Comparison of ENCODE assay signal across 18 cellular contexts in genomic region chr3:72270730-72271129, GRCh38.
DNase-seq lines count a peak whose midpoint lies in the region; ATAC-seq, FAIRE-seq and TF ChIP-seq lines count a peak whose summit lies in the region.
"Had no signal": no experiment of that assay in that cellular context is flagged by ENCODE, and none has a peak within 500 bp of the region (broad histone marks: within the 10 kb centered on the region; RNA-seq: fewer than 3 reads in every experiment).

No MANE protein-coding gene starts in this region.

- H3K27me3 ChIP-seq in GM23248 (replicated peaks; ENCODE audit: insufficient read depth) (no peaks in the 10 kb centered on the region), GM12878 (replicated peaks in 1 of 2; ENCODE audit: control insufficient read depth in 2 of 2, insufficient read depth in 2 of 2, low read length in 1 of 2) (no peaks in the 10 kb centered on the region), liver (ENCODE audit: control insufficient read depth in 4 of 4, insufficient read depth in 4 of 4, low read length in 3 of 4) (no peaks in the 10 kb centered on the region), testis (no peaks in the 10 kb centered on the region)
- H3K27me3 ChIP-seq: right atrium auricular region, SJCRH30 had no signal

- in situ Hi-C loops in GM23248 (cut with MboI) = loop anchor here (25.0 kb wide), 1 partner anchor 558 kb away; no protein-coding TSS in a partner anchor
- in situ Hi-C loops in GM12878 (cut with MboI) = no loop called here

- H4K20me1 ChIP-seq in GM23248 (ENCODE audit: insufficient read depth) (no peaks in the 10 kb centered on the region), GM12878 (ENCODE audit: control insufficient read depth, insufficient read depth) (no peaks in the 10 kb centered on the region)

- H3K27ac ChIP-seq in GM23248 = peak overlapping the region; percentile 47; the same call in 1 of the 2 replicates
- H3K27ac ChIP-seq in GM12878 (ENCODE audit: control insufficient read depth, insufficient read depth) = no peak overlapping the region
- H3K27ac ChIP-seq in liver (ENCODE audit: low read depth in 1 of 2, low read length in 2 of 2) = peak overlapping the region; percentile 49 to 95
- peak overlapping the region; percentile 52 to 74 for H3K27ac ChIP-seq in testis
- H3K27ac ChIP-seq: SJCRH30 had no signal

- DNase-seq in GM23248 = no peak
- no peak for DNase-seq in GM12878 (ENCODE audit: low read depth, low spot score)
- DNase-seq in testis = no peak
- no peak for DNase-seq in DMS53 treated with DMSO at 0.1 percent for 48 hours (lab: John Stamatoyannopoulos, UW; ENCODE audit: unreplicated experiment)
- no peak for DNase-seq in occipital lobe (lab: John Stamatoyannopoulos, UW)
- no peak for DNase-seq in ecto neural progenitor cell (ENCODE audit: low spot score)
- no peak for DNase-seq in immature natural killer cell
- DNase-seq: activated CD4-positive, alpha-beta T cell treated with anti-CD3 and anti-CD28 coated beads for 1 hour; activated effector memory CD4-positive, alpha-beta T cell treated with Interleukin-2 at 50 U/mL for 16 hours; effector memory CD8-positive, alpha-beta T cell; Karpas-422; NCI-H1092 treated with DMSO at 0.1 percent for 48 hours; NCI-H526 treated with DMSO at 0.1 percent for 48 hours; SJCRH30 had no signal

- 43 to 51% methylated on average over 5 of the region's 5 CpGs for WGBS in GM23248 (ENCODE audit: low coverage in 1 of 2, low lambda C conversion rate in 2 of 2, missing lambda C conversion rate in 2 of 2), 2 experiments
- WGBS in GM12878 (ENCODE audit: insufficient coverage, insufficient replicate concordance, low lambda C conversion rate, missing lambda C conversion rate) = 87% methylated on average over 5 of the region's 5 CpGs
- 49% methylated on average over 5 of the region's 5 CpGs for WGBS in liver
- 87 to 95% methylated on average over 5 of the region's 5 CpGs for WGBS in testis, 2 donors

- intact Hi-C loops in GM12878 (cut with micrococcal nuclease; ENCODE audit: unreplicated experiment) (no loop called here), testis (cut with DNase I; ENCODE audit: low total_unique reads) (no loop called here)

- H3K4me2 ChIP-seq in GM23248 (ENCODE audit: unreplicated experiment) (peak overlapping the region; percentile 50), GM12878 (ENCODE audit: control insufficient read depth, insufficient read depth) (0 out of 2 replicates have a peak overlapping the region, but pooled peaks have one; percentile 46)

- H3K4me3 Mint-ChIP-seq in immature natural killer cell = no peak overlapping the region
- H3K4me3 Mint-ChIP-seq: effector memory CD8-positive, alpha-beta T cell; stimulated activated naive CD8-positive, alpha-beta T cell treated with anti-CD3 and anti-CD28 coated beads, Interleukin-15, Interleukin-2, amounts not matched to agents 100 ng/mL and 50 ng/mL, for 24 hours had no signal

- peaks cover 0 to 7% (median 4%) of the 10 kb centered on the region in 3 donors for H3K27me3 Mint-ChIP-seq in immature natural killer cell (ENCODE audit: low read depth in 3 of 3)
- H3K27me3 Mint-ChIP-seq: stimulated activated naive CD8-positive, alpha-beta T cell treated with anti-CD3 and anti-CD28 coated beads, Interleukin-15, Interleukin-2, amounts not matched to agents 100 ng/mL and 50 ng/mL, for 24 hours had no signal

- H3K9me3 Mint-ChIP-seq in immature natural killer cell = no peaks in the 10 kb centered on the region
- H3K9me3 Mint-ChIP-seq: effector memory CD8-positive, alpha-beta T cell; stimulated activated naive CD8-positive, alpha-beta T cell treated with anti-CD3 and anti-CD28 coated beads, Interleukin-15, Interleukin-2, amounts not matched to agents 100 ng/mL and 50 ng/mL, for 24 hours had no signal

- H3F3A ChIP-seq in GM23248 (ENCODE audit: insufficient read depth) = peaks cover 24% of the 10 kb centered on the region

- H3K9ac ChIP-seq in GM23248 = no peak overlapping the region
- H3K9ac ChIP-seq in GM12878 (ENCODE audit: control insufficient read depth, insufficient read depth, low read length) = no peak overlapping the region
- peak overlapping the region in 1 of 2 donors; percentile 60 for H3K9ac ChIP-seq in liver (ENCODE audit: low read depth in 1 of 2, low read length in 2 of 2)

- H3K4me1 Mint-ChIP-seq in immature natural killer cell = peaks cover 13 to 15% of the 10 kb centered on the region in 2 donors

- H3K9me2 ChIP-seq in GM23248 (ENCODE audit: insufficient read depth) = no peaks in the 10 kb centered on the region

- no peak overlapping the region for H3K4me3 ChIP-seq in GM23248
- no peak overlapping the region for H3K4me3 ChIP-seq in GM12878
- no peak overlapping the region for H3K4me3 ChIP-seq in liver (ENCODE audit: low read depth in 1 of 3, low read length in 3 of 3)
- no peak overlapping the region for H3K4me3 ChIP-seq in testis
- H3K4me3 ChIP-seq: mucosa of descending colon, right atrium auricular region, SJCRH30 had no signal

- no peak for TF ChIP-seq POLR2A in GM12878 (IDR thresholded peaks at IDR 0.05; ENCODE audit: low read depth, low read length)
- TF ChIP-seq POLR2A in testis (IDR thresholded peaks at IDR 0.05) = no peak

- no peak overlapping the region for H2AFZ ChIP-seq in GM23248
- no peak overlapping the region for H2AFZ ChIP-seq in GM12878 (ENCODE audit: control insufficient read depth, low read depth, low read length)

- H3K79me2 ChIP-seq in GM23248 (ENCODE audit: insufficient read depth) (no peaks in the 10 kb centered on the region), GM12878 (ENCODE audit: control insufficient read depth, insufficient read depth, low read length) (no peaks in the 10 kb centered on the region)

- H3K36me3 ChIP-seq in GM23248 (ENCODE audit: low read depth) (no peaks in the 10 kb centered on the region), GM12878 (ENCODE audit: control insufficient read depth in 2 of 2, insufficient read depth in 2 of 2, low read length in 1 of 2) (no peaks in the 10 kb centered on the region), liver (ENCODE audit: control insufficient read depth in 4 of 4, insufficient read depth in 3 of 4, low read depth in 1 of 4, low read length in 3 of 4) (no peaks in the 10 kb centered on the region), testis (ENCODE audit: low read depth, missing control alignments) (no peaks in the 10 kb centered on the region)
- H3K36me3 ChIP-seq: right atrium auricular region, SJCRH30 had no signal

- RAD21 ChIA-PET in GM12878 (lab: Charles Lee; ENCODE audit: unreplicated experiment) = interaction anchor here (0.5 kb wide), 1 partner anchor 254 kb away, joined by 5 read pairs; no protein-coding TSS in a partner anchor

- ATAC-seq in GM12878 = no peak
- ATAC-seq: effector memory CD8-positive, alpha-beta T cell had no signal

- H3K9me3 ChIP-seq in GM23248 (ENCODE audit: low read depth) (no peaks in the 10 kb centered on the region), GM12878 (replicated peaks; ENCODE audit: control insufficient read depth, insufficient read depth, low read length) (no peaks in the 10 kb centered on the region; the same call in 2 of the 3 replicates), liver (ENCODE audit: control insufficient read depth in 4 of 4, low read length in 3 of 4) (no peaks in the 10 kb centered on the region), testis (no peaks in the 10 kb centered on the region)
- H3K9me3 ChIP-seq: mucosa of descending colon, right atrium auricular region, SJCRH30 had no signal

- POLR2A ChIA-PET in GM12878 (lab: Charles Lee) = no interaction called here

- no peak for FAIRE-seq in GM12878 (lab: Jason Lieb, UNC)

- no peak for TF ChIP-seq CTCF in GM12878 (IDR thresholded peaks at IDR 0.05 in 2 of 3, conservative IDR thresholded peaks at IDR 0.05 in 1 of 3; ENCODE audit: control insufficient read depth in 2 of 3, extremely low read depth in 1 of 3, insufficient read depth in 1 of 3, low read depth in 3 of 3, low read length in 3 of 3)
- TF ChIP-seq CTCF in liver (IDR thresholded peaks at IDR 0.05; ENCODE audit: low read depth, low read length, missing input control) = no peak
- TF ChIP-seq CTCF in testis (IDR thresholded peaks at IDR 0.05) = no peak

- TF ChIP-seq RAD21 in GM12878 (IDR thresholded peaks at IDR 0.05; ENCODE audit: insufficient read depth, low read depth, low read length) (no peak), liver (IDR thresholded peaks at IDR 0.05) (no peak)

- CTCF ChIA-PET in GM12878 (lab: Yijun Ruan, JAX) = no interaction called here

- TF ChIP-seq EP300 in GM12878 (IDR thresholded peaks at IDR 0.05; ENCODE audit: borderline replicate concordance in 1 of 2, control insufficient read depth in 1 of 2, low read depth in 2 of 2, low read length in 2 of 2) = no peak

- SMC1A ChIA-PET in GM12878 (lab: Charles Lee; ENCODE audit: uncharacterized antibody, unreplicated experiment) = interaction anchor here (1.1 kb wide), 1 partner anchor 293 kb away, joined by 3 read pairs; no protein-coding TSS in a partner anchor

- no TSS peak for BruUV-seq in GM12878 (replicated peaks; lab: Mats Ljungman, UMichigan)

- H3K4me1 ChIP-seq in GM23248 (ENCODE audit: insufficient read depth) (peaks cover 35% of the 10 kb centered on the region), GM12878 (ENCODE audit: control insufficient read depth, insufficient read depth, low read length) (peaks cover 53% of the 10 kb centered on the region), liver (ENCODE audit: control insufficient read depth in 4 of 4, insufficient read depth in 4 of 4, low read length in 3 of 4) (peaks cover 6 to 42% (median 27%) of the 10 kb centered on the region in 4 donors), testis (peaks cover 55% of the 10 kb centered on the region)
- H3K4me1 ChIP-seq: SJCRH30 had no signal

- no peaks in the 10 kb centered on the region for H3K36me3 Mint-ChIP-seq in immature natural killer cell

- H3K27ac Mint-ChIP-seq in immature natural killer cell = no peak overlapping the region
- H3K27ac Mint-ChIP-seq: stimulated activated naive CD8-positive, alpha-beta T cell treated with anti-CD3 and anti-CD28 coated beads, Interleukin-15, Interleukin-2, amounts not matched to agents 100 ng/mL and 50 ng/mL, for 24 hours had no signal

TF ChIP-seq in GM12878, 131 proteins besides CTCF, POLR2A, EP300 and RAD21 (continues in another document):
- TF ChIP-seq ZBED1 (IDR thresholded peaks at IDR 0.05; ENCODE audit: borderline replicate concordance) = no peak
- no peak for TF ChIP-seq SREBF2 (IDR thresholded peaks at IDR 0.05; ENCODE audit: low read length)
- no peak for TF ChIP-seq FOS (IDR thresholded peaks at IDR 0.05; ENCODE audit: borderline replicate concordance, extremely low read depth, insufficient read length)
- TF ChIP-seq CHD4 (IDR thresholded peaks at IDR 0.05) = no peak
- no peak for TF ChIP-seq TCF3 (IDR thresholded peaks at IDR 0.05; ENCODE audit: borderline replicate concordance, insufficient read depth, low read depth, low read length)

TF ChIP-seq in liver, 16 proteins besides CTCF, POLR2A, EP300 and RAD21 (continues in another document):
- TF ChIP-seq RXRA (IDR thresholded peaks at IDR 0.05) = peak in 1 of 2 donors; percentile 21
- no peak for TF ChIP-seq HNF4G (IDR thresholded peaks at IDR 0.05)
- TF ChIP-seq TAF1 (conservative IDR thresholded peaks at IDR 0.05) = no peak
- no peak for TF ChIP-seq FOXA2 (IDR thresholded peaks at IDR 0.05)
